ENCODE assay signal across 14 cellular contexts in the genomic region with DNA sequence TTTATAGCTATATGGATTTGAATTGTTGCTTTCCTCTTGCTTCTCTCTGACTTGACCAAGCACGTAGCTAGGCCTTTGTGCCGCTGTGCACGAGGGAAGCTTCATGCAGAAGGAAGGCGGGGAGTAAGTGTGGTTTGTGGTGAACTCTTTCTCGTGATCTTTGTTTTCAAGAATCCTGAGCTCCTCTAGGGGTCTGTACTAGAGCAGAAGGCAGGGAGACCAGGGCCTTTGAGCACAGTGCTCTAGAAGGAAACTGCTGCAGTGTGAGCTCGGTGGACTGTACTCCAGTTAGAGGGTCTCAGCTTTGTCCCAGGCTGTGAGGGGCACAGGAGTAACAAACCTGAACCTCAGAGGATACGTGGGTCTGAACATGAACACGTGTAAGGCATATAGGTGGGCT. TPM values are rescaled to one million over a fixed set of nuclear protein-coding genes. Genes with fewer than 3 reads are reported as not detected.
DNase-seq lines count a peak whose midpoint lies in the region; ATAC-seq, FAIRE-seq and TF ChIP-seq lines count a peak whose summit lies in the region.
"Had no signal": no experiment of that assay in that cellular context is flagged by ENCODE, and none has a peak within 500 bp of the region (broad histone marks: within the 10 kb centered on the region; RNA-seq: fewer than 3 reads in every experiment).

No MANE protein-coding gene starts in this region.

- peak; percentile 80 for ATAC-seq in HG02885 (IDR thresholded peaks at IDR 0.05; ENCODE audit: poor library complexity, unreplicated experiment)
- peak; percentile 88 for ATAC-seq in activated CD8-positive, alpha-beta T cell treated with anti-CD3 and anti-CD28 coated beads for 36 hours
- ATAC-seq in HG03175 (IDR thresholded peaks at IDR 0.05; ENCODE audit: unreplicated experiment), result no peak
- ATAC-seq: right cardiac atrium had no signal

- peak overlapping the region; percentile 86 for H3K27ac Mint-ChIP-seq in activated CD4-positive, alpha-beta T cell treated with anti-CD3 and anti-CD28 coated beads, Interleukin-2, amount 10 ng/mL, durations not matched to agents 7 days and 5 days
- H3K27ac Mint-ChIP-seq in activated CD8-positive, alpha-beta T cell treated with anti-CD3 and anti-CD28 coated beads for 36 hours, result peak overlapping the region; percentile 18

- peaks cover 42% of the 10 kb centered on the region for H3K4me1 Mint-ChIP-seq in activated CD4-positive, alpha-beta T cell treated with anti-CD3 and anti-CD28 coated beads, Interleukin-2, amount 10 ng/mL, durations not matched to agents 7 days and 5 days
- peaks cover 28% of the 10 kb centered on the region for H3K4me1 Mint-ChIP-seq in activated CD8-positive, alpha-beta T cell treated with anti-CD3 and anti-CD28 coated beads for 36 hours (ENCODE audit: low read depth)

- POLR2A ChIA-PET in activated CD4-positive, alpha-beta T cell treated with anti-CD3 and anti-CD28 coated beads, Interleukin-2, amount 10 ng/mL, durations not matched to agents 7 days and 5 days (lab: Charles Lee), result interaction anchor here (1.0 kb wide), 1 partner anchor 49 kb away, joined by 5 read pairs; a partner anchor contains a TSS
- POLR2A ChIA-PET in activated CD8-positive, alpha-beta T cell treated with anti-CD3 and anti-CD28 coated beads for 36 hours (lab: Charles Lee), result interaction anchor here (0.8 to 2.0 kb wide), 3 partner anchors 10 to 49 kb away, joined by 3 to 14 read pairs (median 3); a partner anchor contains a TSS

- no peak overlapping the region for H3K27ac ChIP-seq in small intestine (ENCODE audit: low read depth in 1 of 2, low read length in 1 of 2)
- H3K27ac ChIP-seq: RWPE1, WERI-Rb-1 had no signal

- no peaks in the 10 kb centered on the region for H3K36me3 ChIP-seq in small intestine (ENCODE audit: control insufficient read depth in 2 of 2, insufficient read depth in 2 of 2, low read length in 2 of 2)
- H3K36me3 ChIP-seq: WERI-Rb-1 had no signal

- H3K9me3 Mint-ChIP-seq in activated CD4-positive, alpha-beta T cell treated with anti-CD3 and anti-CD28 coated beads, Interleukin-2, amount 10 ng/mL, durations not matched to agents 7 days and 5 days, result peaks cover 9% of the 10 kb centered on the region
- H3K9me3 Mint-ChIP-seq in activated CD8-positive, alpha-beta T cell treated with anti-CD3 and anti-CD28 coated beads for 36 hours, result no peaks in the 10 kb centered on the region

- peaks cover 5% of the 10 kb centered on the region for H3K36me3 Mint-ChIP-seq in activated CD4-positive, alpha-beta T cell treated with anti-CD3 and anti-CD28 coated beads, Interleukin-2, amount 10 ng/mL, durations not matched to agents 7 days and 5 days (ENCODE audit: low read depth)
- no peaks in the 10 kb centered on the region for H3K36me3 Mint-ChIP-seq in activated CD8-positive, alpha-beta T cell treated with anti-CD3 and anti-CD28 coated beads for 36 hours (ENCODE audit: low read depth)

- 53 to 71% (median 61%) methylated on average over 8 of the region's 8 CpGs for WGBS in small intestine, 3 donors

- no peak overlapping the region for H3K4me3 Mint-ChIP-seq in activated CD4-positive, alpha-beta T cell treated with anti-CD3 and anti-CD28 coated beads, Interleukin-2, amount 10 ng/mL, durations not matched to agents 7 days and 5 days
- peak overlapping the region; percentile 7 for H3K4me3 Mint-ChIP-seq in activated CD8-positive, alpha-beta T cell treated with anti-CD3 and anti-CD28 coated beads for 36 hours

- TF ChIP-seq CTCF in activated CD8-positive, alpha-beta T cell treated with anti-CD3 and anti-CD28 coated beads for 36 hours (IDR thresholded peaks at IDR 0.05), result no peak

- CTCF ChIA-PET in activated CD4-positive, alpha-beta T cell treated with anti-CD3 and anti-CD28 coated beads, Interleukin-2, amount 10 ng/mL, durations not matched to agents 7 days and 5 days (lab: Charles Lee), result interaction anchor here (1.1 to 2.0 kb wide), 4 partner anchors 10 to 71 kb away, joined by 3 to 7 read pairs (median 4); no protein-coding TSS in a partner anchor
- CTCF ChIA-PET in activated CD8-positive, alpha-beta T cell treated with anti-CD3 and anti-CD28 coated beads for 36 hours (lab: Charles Lee), result interaction anchor here (0.8 to 1.8 kb wide), 7 partner anchors 8 to 143 kb away, joined by 3 to 7 read pairs (median 4); a partner anchor contains a TSS

- peaks cover 8% of the 10 kb centered on the region for H3K27me3 Mint-ChIP-seq in activated CD4-positive, alpha-beta T cell treated with anti-CD3 and anti-CD28 coated beads, Interleukin-2, amount 10 ng/mL, durations not matched to agents 7 days and 5 days
- H3K27me3 Mint-ChIP-seq in activated CD8-positive, alpha-beta T cell treated with anti-CD3 and anti-CD28 coated beads for 36 hours, result no peaks in the 10 kb centered on the region

- peak; percentile 68 for DNase-seq in activated CD4-positive, alpha-beta T cell treated with anti-CD3 and anti-CD28 coated beads, Interleukin-2, amount 10 ng/mL, durations not matched to agents 7 days and 5 days
- DNase-seq in activated CD4-positive, alpha-beta T cell treated with anti-CD3 and anti-CD28 coated beads for 4 hours, result no peak
- peak; percentile 76 for DNase-seq in activated CD8-positive, alpha-beta T cell treated with anti-CD3 and anti-CD28 coated beads for 36 hours
- DNase-seq in small intestine, result peak; percentile 10
- DNase-seq in NCI-H1694 treated with DMSO at 0.1 percent for 48 hours (lab: John Stamatoyannopoulos, UW), result no peak
- DNase-seq in islet precursor cell, result no peak
- DNase-seq: ACHN, IMR-90, right cardiac atrium, WERI-Rb-1 had no signal

- no peaks in the 10 kb centered on the region for H3K27me3 ChIP-seq in small intestine (ENCODE audit: control insufficient read depth in 2 of 2, insufficient read depth in 2 of 2, low read length in 2 of 2)

- no peaks in the 10 kb centered on the region for H3K4me1 ChIP-seq in small intestine (ENCODE audit: control insufficient read depth in 2 of 2, insufficient read depth in 1 of 2, low read depth in 1 of 2, low read length in 1 of 2)

- intact Hi-C loops in activated CD8-positive, alpha-beta T cell treated with anti-CD3 and anti-CD28 coated beads for 36 hours (cut with micrococcal nuclease), result no loop called here

- no peak for FAIRE-seq in small intestine (lab: Jason Lieb, UNC)
- FAIRE-seq: endothelial cell of umbilical vein had no signal

- no peak overlapping the region for H3K4me3 ChIP-seq in small intestine (ENCODE audit: low read depth in 1 of 2, low read length in 2 of 2)

- H3K9me3 ChIP-seq in small intestine (ENCODE audit: control insufficient read depth, low read depth), result no peaks in the 10 kb centered on the region

RNA-seq across cellular contexts. Expression of a gene that starts 49.0 kb away (rescaled TPM):
- 10 to 100 TPM; 26.0 to 29.0 TPM for total RNA-seq in activated CD4-positive, alpha-beta T cell treated with anti-CD3 and anti-CD28 coated beads, Interleukin-2, amount 10 ng/mL, durations not matched to agents 7 days and 5 days
- total RNA-seq in activated CD8-positive, alpha-beta T cell treated with anti-CD3 and anti-CD28 coated beads for 36 hours, result 10 to 100 TPM; 19.7 to 21.8 TPM
- 1 to 10 TPM; 6.0 to 9.2 (median 8.1) TPM for polyA plus RNA-seq in small intestine

Comparison
In these comparisons a context has a peak if more than half of its experiments do, and no peak if none do; other contexts are left out.
1. DNase-seq: peak in activated CD4-positive, alpha-beta T cell treated with anti-CD3 and anti-CD28 coated beads, Interleukin-2, amount 10 ng/mL, durations not matched to agents 7 days and 5 days (single experiment), activated CD8-positive, alpha-beta T cell treated with anti-CD3 and anti-CD28 coated beads for 36 hours (single experiment) and small intestine (single experiment); none in activated CD4-positive, alpha-beta T cell treated with anti-CD3 and anti-CD28 coated beads for 4 hours (0 of 2), NCI-H1694 treated with DMSO at 0.1 percent for 48 hours (single experiment) and islet precursor cell (single experiment).